In the genomic region with DNA sequence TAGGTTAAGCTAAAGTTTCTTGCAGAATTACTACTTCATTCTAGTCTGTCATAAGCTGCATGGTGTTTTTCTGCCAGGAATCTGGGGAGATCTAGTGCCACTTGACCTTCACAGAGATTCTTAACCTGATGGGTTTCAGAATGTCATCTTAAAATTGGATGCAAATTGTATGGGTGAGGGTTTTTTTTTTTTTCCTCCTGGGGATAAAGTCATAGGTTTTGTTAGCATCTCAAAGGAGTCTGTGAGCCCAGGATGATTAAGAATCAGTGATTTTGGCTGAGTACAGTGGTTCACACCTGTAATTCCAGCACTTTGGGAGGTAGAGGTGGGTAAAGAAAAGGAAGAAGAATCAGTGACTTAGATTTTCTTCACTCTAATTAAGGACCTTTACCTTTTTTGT, we compare ENCODE assay signal across 7 cellular contexts. TPM values are rescaled to one million over a fixed set of nuclear protein-coding genes. Genes with fewer than 3 reads are reported as not detected.
"Had no signal": no experiment of that assay in that cellular context is flagged by ENCODE, and none has a peak within 500 bp of the region (broad histone marks: within the 10 kb centered on the region; RNA-seq: fewer than 3 reads in every experiment).

No MANE protein-coding gene starts in this region.

- H3K4me3 ChIP-seq: GM23338 had no signal

- ATAC-seq: GM23338, HepG2 had no signal

- DNase-seq: H9, HCEC 1CT had no signal

- H3K27ac ChIP-seq: HL-60 had no signal

- H3K4me1 Mint-ChIP-seq: GM23338 had no signal

- H3K4me2 ChIP-seq: GM23338 had no signal

- H3K27ac Mint-ChIP-seq: GM23338, H9, IgD-negative memory B cell had no signal

- H3K9me3 Mint-ChIP-seq: GM23338, H9 had no signal

- H3K4me3 Mint-ChIP-seq: GM23338, H9, IgD-negative memory B cell had no signal

- H2AFZ ChIP-seq: GM23338 had no signal

RNA-seq across cellular contexts. Expression of a gene that starts 51.2 kb away (rescaled TPM):
- total RNA-seq: GM23338, H1, HepG2 had no signal
- polyA plus RNA-seq: GM23338, H1, IgD-negative memory B cell had no signal
